Comparison of ENCODE assay signal across 9 cellular contexts in genomic region chr4:42671431-42672194, GRCh38. TPM values are rescaled to one million over a fixed set of nuclear protein-coding genes. Genes with fewer than 3 reads are reported as not detected.
DNase-seq lines count a peak whose midpoint lies in the region; ATAC-seq and TF ChIP-seq lines count a peak whose summit lies in the region.
"Had no signal": no experiment of that assay in that cellular context is flagged by ENCODE, and none has a peak within 500 bp of the region (broad histone marks: within the 10 kb centered on the region; RNA-seq: fewer than 3 reads in every experiment).

No MANE protein-coding gene starts in this region.

- ATAC-seq in GM18517 (IDR thresholded peaks at IDR 0.05; ENCODE audit: unreplicated experiment) (peak; percentile 90), GM21723 (IDR thresholded peaks at IDR 0.05; ENCODE audit: unreplicated experiment) (peak; percentile 72), T-helper 17 cell (peak; percentile 98)
- ATAC-seq in naive thymus-derived CD8-positive, alpha-beta T cell, result peak; percentile 92 to 96

- H2BK5ac ChIP-seq in H9 (ENCODE audit: insufficient read length, low read length), result no peak overlapping the region

- peaks cover 4% of the 10 kb centered on the region for H3K27me3 Mint-ChIP-seq in T-helper 17 cell
- no peaks in the 10 kb centered on the region for H3K27me3 Mint-ChIP-seq in naive thymus-derived CD8-positive, alpha-beta T cell
- H3K27me3 Mint-ChIP-seq in H9 (ENCODE audit: low read depth), result no peaks in the 10 kb centered on the region

- H3K9ac ChIP-seq in H9 (ENCODE audit: extremely low read depth, insufficient read length, low read length), result no peak overlapping the region

- H3K9me3 Mint-ChIP-seq in naive thymus-derived CD8-positive, alpha-beta T cell, result peaks cover 0 to 5% (median 0%) of the 10 kb centered on the region in 9 donors
- H3K9me3 Mint-ChIP-seq in H9, result no peaks in the 10 kb centered on the region; a peak in 1 of 5 replicates

- no CpG with 5 or more reads among the region's 4 CpGs for WGBS in H9 (ENCODE audit: extremely low coverage, insufficient read length, low lambda C conversion rate)

- H3K18ac ChIP-seq in H9 (ENCODE audit: insufficient read length, low read depth, low read length), result no peak overlapping the region

- no peak overlapping the region for H2BK12ac ChIP-seq in H9 (ENCODE audit: insufficient read length, low read depth, low read length)

- H3K4me3 ChIP-seq in osteoblast (ENCODE audit: insufficient read depth, low read length), result no peak overlapping the region
- H3K4me3 ChIP-seq: stomach had no signal

- no peak overlapping the region for H3K23ac ChIP-seq in H9 (ENCODE audit: insufficient read length, low read depth, low read length)

- H3K27ac Mint-ChIP-seq in T-helper 17 cell (peak overlapping the region; percentile 96), H9 (no peak overlapping the region)
- H3K27ac Mint-ChIP-seq in naive thymus-derived CD8-positive, alpha-beta T cell, result peak overlapping the region; percentile 94 to 98 (median 96)

- POLR2A ChIA-PET in naive thymus-derived CD8-positive, alpha-beta T cell (lab: Charles Lee), result interaction anchor here (0.5 to 6.0 kb wide), 4 partner anchors 14 to 43 kb away, joined by 3 to 107 read pairs (median 42); partner anchors contain the start of gene ATP8A1

- no peak overlapping the region for H2AK5ac ChIP-seq in H9 (ENCODE audit: insufficient read length, low read length)

- H3K9me3 ChIP-seq in T-helper 17 cell (ENCODE audit: control insufficient read depth, low read length, poor library complexity, severe bottlenecking) (no peaks in the 10 kb centered on the region), osteoblast (ENCODE audit: low read depth, low read length) (no peaks in the 10 kb centered on the region), H9 (ENCODE audit: control insufficient read depth, low read depth, low read length) (no peaks in the 10 kb centered on the region)
- H3K9me3 ChIP-seq: stomach had no signal

- H3K4me2 ChIP-seq in osteoblast (ENCODE audit: insufficient read depth, low read length) (no peak overlapping the region), H9 (ENCODE audit: insufficient read depth, insufficient read length, low read length) (no peak overlapping the region)

- DNase-seq in T-helper 17 cell (peak in 2 of 3 donors; percentile 34 to 36), osteoblast (ENCODE audit: insufficient read length, low spot score, missing footprints) (no peak), HuH-7.5 (ENCODE audit: low spot score) (no peak), H9 (no peak), DMS153 treated with DMSO at 0.1 percent for 48 hours (lab: John Stamatoyannopoulos, UW; ENCODE audit: unreplicated experiment) (no peak)
- peak; percentile 14 to 83 (median 67) for DNase-seq in naive thymus-derived CD8-positive, alpha-beta T cell
- DNase-seq: stomach had no signal

- no peak overlapping the region for H2BK120ac ChIP-seq in H9 (ENCODE audit: low read depth, low read length, poor library complexity, severe bottlenecking)

- peak overlapping the region; percentile 55 for H3K4me3 Mint-ChIP-seq in T-helper 17 cell
- H3K4me3 Mint-ChIP-seq in naive thymus-derived CD8-positive, alpha-beta T cell, result peak overlapping the region; percentile 62 to 83 (median 76)
- H3K4me3 Mint-ChIP-seq in H9, result no peak overlapping the region

- H3K27ac ChIP-seq in osteoblast (ENCODE audit: low read depth, low read length), result no peak overlapping the region
- H3K27ac ChIP-seq in H9 (ENCODE audit: insufficient read length, low read depth, low read length), result no peak overlapping the region

- H3K79me2 ChIP-seq in osteoblast (ENCODE audit: insufficient read depth, low read length), result no peaks in the 10 kb centered on the region
- no peaks in the 10 kb centered on the region for H3K79me2 ChIP-seq in H9 (ENCODE audit: insufficient read depth, low read length)

- no peaks in the 10 kb centered on the region for H3K36me3 ChIP-seq in osteoblast (ENCODE audit: insufficient read depth, low read length)
- H3K36me3 ChIP-seq: stomach had no signal

- H2BK20ac ChIP-seq in H9 (ENCODE audit: low read depth, low read length, poor library complexity, severe bottlenecking), result no peak overlapping the region

- no peak overlapping the region for H4K91ac ChIP-seq in H9 (ENCODE audit: insufficient read length, low read depth, low read length)

- peaks cover 3% of the 10 kb centered on the region for H3K36me3 Mint-ChIP-seq in T-helper 17 cell (ENCODE audit: low read depth)
- peaks cover 0 to 2% (median 0%) of the 10 kb centered on the region in 3 donors for H3K36me3 Mint-ChIP-seq in naive thymus-derived CD8-positive, alpha-beta T cell
- no peaks in the 10 kb centered on the region for H3K36me3 Mint-ChIP-seq in H9 (ENCODE audit: insufficient read depth in 1 of 3, low read depth in 3 of 3)

- H3K4me1 ChIP-seq in osteoblast (ENCODE audit: insufficient read depth, low read length), result no peaks in the 10 kb centered on the region
- H3K4me1 ChIP-seq in H9 (ENCODE audit: insufficient read depth, low read length), result no peaks in the 10 kb centered on the region; the same call in 1 of the 2 replicates

- no peak overlapping the region for H3K56ac ChIP-seq in H9 (ENCODE audit: insufficient read length, low read depth, low read length)

- H3K79me1 ChIP-seq in H9 (ENCODE audit: insufficient read depth, low read depth, low read length, poor library complexity, severe bottlenecking), result no peaks in the 10 kb centered on the region

- H2BK15ac ChIP-seq in H9 (ENCODE audit: low read depth, low read length), result no peak overlapping the region

- no peaks in the 10 kb centered on the region for H3K27me3 ChIP-seq in osteoblast (ENCODE audit: insufficient read depth, low read length)
- no peaks in the 10 kb centered on the region for H3K27me3 ChIP-seq in H9 (ENCODE audit: insufficient read depth, low read length)
- H3K27me3 ChIP-seq: stomach had no signal

- H4K20me1 ChIP-seq in osteoblast (ENCODE audit: insufficient read depth, low read length), result no peaks in the 10 kb centered on the region
- H4K20me1 ChIP-seq in H9 (ENCODE audit: control insufficient read depth, insufficient read depth, insufficient read length), result no peaks in the 10 kb centered on the region

- peaks cover 20% of the 10 kb centered on the region for H3K4me1 Mint-ChIP-seq in T-helper 17 cell
- peaks cover 26 to 62% (median 53%) of the 10 kb centered on the region in 4 donors for H3K4me1 Mint-ChIP-seq in naive thymus-derived CD8-positive, alpha-beta T cell
- peaks cover 13 to 17% of the 10 kb centered on the region in 2 experiments for H3K4me1 Mint-ChIP-seq in H9

- H4K8ac ChIP-seq in H9 (replicated peaks; ENCODE audit: insufficient read length, low read depth, low read length), result no peak overlapping the region

- TF ChIP-seq CTCF in osteoblast (IDR thresholded peaks at IDR 0.05; ENCODE audit: extremely low read depth, low read depth, low read length) (no peak), H9 (conservative IDR thresholded peaks at IDR 0.05) (no peak)

- H3T11ph ChIP-seq in H9 (ENCODE audit: low read length), result no peak overlapping the region

- no peak overlapping the region for H2AFZ ChIP-seq in osteoblast (ENCODE audit: low read length)
- H2AFZ ChIP-seq in H9 (ENCODE audit: low read length), result no peak overlapping the region

- no peak overlapping the region for H3K4ac ChIP-seq in H9 (ENCODE audit: low read depth, low read length)

- no peak overlapping the region for H3K14ac ChIP-seq in H9 (ENCODE audit: insufficient read depth, low read length)

- H3K23me2 ChIP-seq in H9 (ENCODE audit: insufficient read length, low read depth, low read length, poor library complexity, severe bottlenecking), result no peaks in the 10 kb centered on the region

- no peak overlapping the region for H4K5ac ChIP-seq in H9 (ENCODE audit: insufficient read length, low read depth, low read length)

RNA-seq across cellular contexts. Expression of gene ATP8A1, which starts 14.7 kb away (rescaled TPM):
- total RNA-seq in T-helper 17 cell (10 to 100 TPM; 43.3 to 59.2 TPM), osteoblast (2.1 and 2.5 TPM in 2 replicates), H9 (2021) (5.1 and 5.7 TPM in 2 replicates)
- 100 to 1,000 TPM; 106 to 117 TPM for total RNA-seq in naive thymus-derived CD8-positive, alpha-beta T cell
- polyA plus RNA-seq in naive thymus-derived CD8-positive, alpha-beta T cell, result 10 to 100 TPM; 17.5 to 31.1 (median 20.5) TPM

Comparison
In these comparisons a context has a peak if more than half of its experiments do, and no peak if none do; other contexts are left out.
1. DNase-seq: peak in T-helper 17 cell (2 of 3) and naive thymus-derived CD8-positive, alpha-beta T cell (10 of 10); none in osteoblast (single experiment), HuH-7.5 (single experiment), H9 (single experiment) and DMS153 treated with DMSO at 0.1 percent for 48 hours (single experiment).
2. H3K27ac Mint-ChIP-seq: peak in T-helper 17 cell (single experiment) and naive thymus-derived CD8-positive, alpha-beta T cell (10 of 10); none in H9 (0 of 3).
3. H3K4me3 Mint-ChIP-seq: peak in T-helper 17 cell (single experiment) and naive thymus-derived CD8-positive, alpha-beta T cell (10 of 10); none in H9 (0 of 2).
4. Peak in every context shown above with its lines, with median percentiles within 50 percentile points of each other: ATAC-seq.